Comparison of ENCODE assay signal across 24 cellular contexts in genomic region chr10:51972733-51973346, GRCh38.
DNase-seq lines count a peak whose midpoint lies in the region; ATAC-seq, FAIRE-seq and TF ChIP-seq lines count a peak whose summit lies in the region.
"Had no signal": no experiment of that assay in that cellular context is flagged by ENCODE, and none has a peak within 500 bp of the region (broad histone marks: within the 10 kb centered on the region; RNA-seq: fewer than 3 reads in every experiment).

No MANE protein-coding gene starts in this region.

- no peaks in the 10 kb centered on the region for H3K27me3 ChIP-seq in H1 (replicated peaks in 1 of 4; ENCODE audit: control insufficient read depth in 3 of 4, extremely low read depth in 1 of 4, insufficient read depth in 3 of 4, low read length in 3 of 4)
- no peaks in the 10 kb centered on the region for H3K27me3 ChIP-seq in WERI-Rb-1 (ENCODE audit: insufficient read depth, low read depth, severe bottlenecking)
- no peaks in the 10 kb centered on the region for H3K27me3 ChIP-seq in smooth muscle cell (ENCODE audit: low read depth)
- H3K27me3 ChIP-seq: SJCRH30 had no signal

- no peaks in the 10 kb centered on the region for H3K27me3 Mint-ChIP-seq in stimulated activated memory B cell treated with anti-CD40 and anti-IgM and Interleukin-4, amounts not matched to agents 10 μg/mL and 1 μg/mL and 100 μg/mL, for 72 hours

- no peak overlapping the region for H2BK5ac ChIP-seq in H1 (ENCODE audit: low read depth, low read length)

- H3K4me2 ChIP-seq in H1 (ENCODE audit: insufficient read depth in 1 of 2, low read depth in 2 of 2, low read length in 2 of 2) (no peak overlapping the region), smooth muscle cell (no peak overlapping the region)
- H3K4me2 ChIP-seq: KMS-11 had no signal

- POLR2A ChIA-PET in H1 (lab: Charles Lee; ENCODE audit: partially characterized antibody), result interaction anchor here (0.9 to 1.6 kb wide), 2 partner anchors 57 to 966 kb away, joined by 4 to 5 read pairs; no protein-coding TSS in a partner anchor

- H3K27ac Mint-ChIP-seq in stimulated activated memory B cell treated with anti-CD40 and anti-IgM and Interleukin-4, amounts not matched to agents 10 μg/mL and 1 μg/mL and 100 μg/mL, for 72 hours, result no peak overlapping the region

- no peak overlapping the region for H3K4ac ChIP-seq in H1 (replicated peaks; ENCODE audit: insufficient read length, low read depth, low read length)

- H2BK15ac ChIP-seq in H1 (ENCODE audit: low read length), result no peak overlapping the region

- no peaks in the 10 kb centered on the region for H3K4me1 Mint-ChIP-seq in stimulated activated memory B cell treated with anti-CD40 and anti-IgM and Interleukin-4, amounts not matched to agents 10 μg/mL and 1 μg/mL and 100 μg/mL, for 72 hours

- H3K23me2 ChIP-seq in H1 (ENCODE audit: low read depth, low read length), result no peaks in the 10 kb centered on the region

- no peak overlapping the region for H3K4me3 ChIP-seq in H1 (ENCODE audit: extremely low read depth in 1 of 4, insufficient read depth in 2 of 4, low read depth in 3 of 4, low read length in 4 of 4)
- H3K4me3 ChIP-seq in WERI-Rb-1 (ENCODE audit: low read depth, low read length), result no peak overlapping the region
- H3K4me3 ChIP-seq in smooth muscle cell, result no peak overlapping the region
- H3K4me3 ChIP-seq: HAP-1, SJCRH30 had no signal

- H3K56ac ChIP-seq in H1 (replicated peaks; ENCODE audit: insufficient read length, low read depth, low read length), result no peak overlapping the region

- no peak overlapping the region for H3K23ac ChIP-seq in H1 (ENCODE audit: insufficient read length)

- CTCF ChIA-PET in H1 (lab: Charles Lee; ENCODE audit: partially characterized antibody), result interaction anchor here (0.5 to 3.2 kb wide), 5 partner anchors 11 to 984 kb away, joined by 3 to 13 read pairs (median 3); no protein-coding TSS in a partner anchor

- H2BK120ac ChIP-seq in H1 (replicated peaks; ENCODE audit: low read depth, low read length), result no peak overlapping the region

- H3K14ac ChIP-seq in H1 (ENCODE audit: insufficient read length), result no peak overlapping the region

- no peak overlapping the region for H4K91ac ChIP-seq in H1 (replicated peaks; ENCODE audit: insufficient read length, low read length)

- H3K36me3 ChIP-seq in H1 (ENCODE audit: control insufficient read depth in 2 of 4, insufficient read depth in 4 of 4, low read length in 3 of 4) (no peaks in the 10 kb centered on the region), WERI-Rb-1 (no peaks in the 10 kb centered on the region), smooth muscle cell (ENCODE audit: low read depth) (no peaks in the 10 kb centered on the region)
- H3K36me3 ChIP-seq: HAP-1, SJCRH30 had no signal

- TF ChIP-seq CTCF in H1 (IDR thresholded peaks at IDR 0.05; ENCODE audit: control extremely low read depth in 1 of 3, insufficient read depth in 1 of 3, low read depth in 1 of 3, low read length in 3 of 3) (no peak), WERI-Rb-1 (IDR thresholded peaks at IDR 0.05; ENCODE audit: low read depth, low read length) (no peak), smooth muscle cell (IDR thresholded peaks at IDR 0.05; ENCODE audit: borderline replicate concordance, insufficient read depth, poor library complexity, severe bottlenecking) (no peak)

- H3K79me2 ChIP-seq in H1 (ENCODE audit: control insufficient read depth in 1 of 2, insufficient read depth in 2 of 2, low read length in 2 of 2) (no peaks in the 10 kb centered on the region), smooth muscle cell (ENCODE audit: low read depth) (no peaks in the 10 kb centered on the region)

- H3K4me1 ChIP-seq in H1 (replicated peaks in 1 of 4; ENCODE audit: control insufficient read depth in 3 of 4, insufficient read depth in 4 of 4, low read length in 3 of 4), result no peaks in the 10 kb centered on the region
- no peaks in the 10 kb centered on the region for H3K4me1 ChIP-seq in smooth muscle cell (ENCODE audit: low read depth)
- H3K4me1 ChIP-seq: HAP-1, SJCRH30 had no signal

- H3K27ac ChIP-seq in H1 (ENCODE audit: low read depth, low read length) (no peak overlapping the region), WERI-Rb-1 (no peak overlapping the region), smooth muscle cell (ENCODE audit: low read depth) (no peak overlapping the region)
- H3K27ac ChIP-seq: 22Rv1, C4-2B, KMS-11, SJCRH30 had no signal

- H2BK12ac ChIP-seq in H1 (ENCODE audit: low read depth, low read length), result no peak overlapping the region

- DNase-seq in Right ventricle myocardium inferior (ENCODE audit: missing footprints) (no peak), left cardiac atrium (no peak), H1 (ENCODE audit: low read depth in 1 of 2, low spot score in 2 of 2) (no peak), kidney tubule cell (ENCODE audit: low spot score) (peak; percentile 48), C1 segment of cervical spinal cord (lab: John Stamatoyannopoulos, UW) (no peak), WERI-Rb-1 (no peak), smooth muscle cell (lab: John Stamatoyannopoulos, UW; ENCODE audit: unreplicated experiment) (no peak)
- DNase-seq: DMS53; MV-4-11; NCI-H1105 treated with DMSO at 0.1 percent for 48 hours; NCI-H2029 treated with DMSO at 0.1 percent for 48 hours; NCI-H226; NCI-H510A treated with DMSO at 0.1 percent for 48 hours; NCI-H774; NK-92 treated with Interleukin-12 subunit alpha and Interleukin-12 subunit beta, amount 100 ng/mL, for 24 hours; SJCRH30 had no signal

- H2AK5ac ChIP-seq in H1 (ENCODE audit: low read depth, low read length), result no peak overlapping the region

- H3K4me3 Mint-ChIP-seq in stimulated activated memory B cell treated with anti-CD40 and anti-IgM and Interleukin-4, amounts not matched to agents 10 μg/mL and 1 μg/mL and 100 μg/mL, for 72 hours, result no peak overlapping the region

- H3K9me3 ChIP-seq in H1 (ENCODE audit: insufficient read depth in 2 of 2, low read depth in 1 of 2, low read length in 1 of 2) (no peaks in the 10 kb centered on the region), WERI-Rb-1 (ENCODE audit: severe bottlenecking) (no peaks in the 10 kb centered on the region), smooth muscle cell (replicated peaks; ENCODE audit: low read depth) (no peaks in the 10 kb centered on the region)
- H3K9me3 ChIP-seq: HAP-1, SJCRH30 had no signal

- H4K20me1 ChIP-seq in H1 (replicated peaks in 1 of 2; ENCODE audit: control insufficient read depth in 1 of 2, insufficient read depth in 2 of 2, low read length in 2 of 2) (no peaks in the 10 kb centered on the region), smooth muscle cell (ENCODE audit: low read depth) (no peaks in the 10 kb centered on the region)

- FAIRE-seq in H1 (lab: Jason Lieb, UNC), result peak; percentile 42
- FAIRE-seq: D721Med, HTR-8/SVneo had no signal

- H3K9ac ChIP-seq in H1 (replicated peaks in 1 of 4; ENCODE audit: extremely low read depth in 1 of 4, low read depth in 3 of 4, low read length in 3 of 4) (no peak overlapping the region), smooth muscle cell (ENCODE audit: low read depth) (no peak overlapping the region)
- H3K9ac ChIP-seq: KMS-11 had no signal

- H3K18ac ChIP-seq in H1 (ENCODE audit: extremely low read depth, low read length), result no peak overlapping the region

- H4K5ac ChIP-seq in H1 (ENCODE audit: insufficient read length, low read depth, low read length), result no peak overlapping the region

- no peaks in the 10 kb centered on the region for H3K79me1 ChIP-seq in H1 (ENCODE audit: low read depth, low read length)

- WGBS in H1 (ENCODE audit: extremely low coverage in 1 of 2, insufficient coverage in 1 of 2, insufficient read length in 1 of 2, insufficient replicate concordance in 2 of 2, low coverage in 1 of 2, low lambda C conversion rate in 2 of 2, missing lambda C conversion rate in 1 of 2), 2 experiments, result 92% methylated on average over 3 of the region's 3 CpGs; no CpG with 5 or more reads in 1 of the 2 experiments
- 89% methylated on average over 3 of the region's 3 CpGs for WGBS in smooth muscle cell (ENCODE audit: low lambda C conversion rate)

- peak in 1 of 2 experiments; percentile 10; a peak in 1 of 4 replicates for TF ChIP-seq RAD21 in H1 (IDR thresholded peaks at IDR 0.05 in 1 of 2, conservative IDR thresholded peaks at IDR 0.05 in 1 of 2; ENCODE audit: low read depth in 2 of 2, low read length in 2 of 2)

- 0 out of 2 replicates have a peak overlapping the region, but pooled peaks have one; percentile 25 for H2AFZ ChIP-seq in H1 (ENCODE audit: low read length)
- H2AFZ ChIP-seq in smooth muscle cell (ENCODE audit: low read depth), result no peak overlapping the region

- intact Hi-C loops in Right ventricle myocardium inferior (cut with DNase I) (no loop called here), left cardiac atrium (cut with DNase I) (loop anchor here in 1 of 2 donors (10.0 kb wide), 1 partner anchor 968 kb away; no protein-coding TSS in a partner anchor)

- no peak for TF ChIP-seq EP300 in H1 (IDR thresholded peaks at IDR 0.05; ENCODE audit: borderline replicate concordance in 1 of 2, low read depth in 2 of 2, low read length in 2 of 2)

- ATAC-seq in Right ventricle myocardium inferior, result peak; percentile 72
- no peak for ATAC-seq in left cardiac atrium
- ATAC-seq in stimulated activated memory B cell treated with anti-CD40 and anti-IgM and Interleukin-4, amounts not matched to agents 10 μg/mL and 1 μg/mL and 100 μg/mL, for 72 hours, result peak; percentile 43
- ATAC-seq: Panc1 had no signal

- TF ChIP-seq POLR2A in H1 (IDR thresholded peaks at IDR 0.05; ENCODE audit: control extremely low read depth in 1 of 2, low read depth in 2 of 2, low read length in 2 of 2), result no peak

- H3F3A ChIP-seq in smooth muscle cell (ENCODE audit: low read depth), result no peaks in the 10 kb centered on the region

- H3K36me3 Mint-ChIP-seq in stimulated activated memory B cell treated with anti-CD40 and anti-IgM and Interleukin-4, amounts not matched to agents 10 μg/mL and 1 μg/mL and 100 μg/mL, for 72 hours, result no peaks in the 10 kb centered on the region

- no peak overlapping the region for H4K8ac ChIP-seq in H1 (ENCODE audit: extremely low read depth, insufficient read depth, low read length)

- no peak overlapping the region for H2BK20ac ChIP-seq in H1 (ENCODE audit: low read length)

- H3K9me3 Mint-ChIP-seq in stimulated activated memory B cell treated with anti-CD40 and anti-IgM and Interleukin-4, amounts not matched to agents 10 μg/mL and 1 μg/mL and 100 μg/mL, for 72 hours, result no peaks in the 10 kb centered on the region

TF ChIP-seq in H1, 55 proteins besides CTCF, POLR2A, EP300 and RAD21 (continues in another document):
- TF ChIP-seq HDAC2 (IDR thresholded peaks at IDR 0.05; ENCODE audit: borderline replicate concordance in 1 of 2, low read depth in 2 of 2, low read length in 2 of 2) (no peak), BRCA1 (IDR thresholded peaks at IDR 0.05; ENCODE audit: low read depth, low read length) (no peak), CBX8 (IDR thresholded peaks at IDR 0.05; ENCODE audit: borderline replicate concordance, low read depth, low read length) (no peak), SIN3A (conservative IDR thresholded peaks at IDR 0.05 in 1 of 2, IDR thresholded peaks at IDR 0.05 in 1 of 2; ENCODE audit: low read depth in 1 of 2, low read length in 2 of 2) (no peak), GABPA (IDR thresholded peaks at IDR 0.05; ENCODE audit: borderline replicate concordance, insufficient read depth, low read length) (no peak), EGR1 (IDR thresholded peaks at IDR 0.05; ENCODE audit: borderline replicate concordance, low read depth, low read length) (no peak), KDM1A (IDR thresholded peaks at IDR 0.05; ENCODE audit: borderline replicate concordance, low read length) (no peak)

Comparison
In these comparisons a context has a peak if more than half of its experiments do, and no peak if none do; other contexts are left out.
1. ATAC-seq: peak in Right ventricle myocardium inferior (single experiment) and stimulated activated memory B cell treated with anti-CD40 and anti-IgM and Interleukin-4, amounts not matched to agents 10 μg/mL and 1 μg/mL and 100 μg/mL, for 72 hours (single experiment); none in left cardiac atrium (0 of 2).